In genomic region chrX:54087661-54088060, GRCh38 we compare ENCODE assay signal across 22 cellular contexts.
"Had no signal": no experiment of that assay in that cellular context is flagged by ENCODE, and none has a peak within 500 bp of the region (broad histone marks: within the 10 kb centered on the region; RNA-seq: fewer than 3 reads in every experiment).

No MANE protein-coding gene starts in this region.

- H3K36me3 Mint-ChIP-seq: WTC11 had no signal

- H3K27me3 Mint-ChIP-seq: activated CD4-positive, alpha-beta memory T cell treated with anti-CD3 and anti-CD28 coated beads, Interleukin-2, amount 10 ng/mL, durations not matched to agents 7 days and 5 days; naive thymus-derived CD4-positive, alpha-beta T cell; stimulated activated naive CD8-positive, alpha-beta T cell treated with anti-CD3 and anti-CD28 coated beads, Interleukin-15, Interleukin-2, amounts not matched to agents 100 ng/mL and 50 ng/mL, for 24 hours had no signal

- H3K4me3 Mint-ChIP-seq: activated CD4-positive, alpha-beta memory T cell treated with anti-CD3 and anti-CD28 coated beads, Interleukin-2, amount 10 ng/mL, durations not matched to agents 7 days and 5 days; activated naive CD4-positive, alpha-beta T cell treated with anti-CD3 and anti-CD28 coated beads for 36 hours; naive thymus-derived CD4-positive, alpha-beta T cell; stimulated activated naive CD8-positive, alpha-beta T cell treated with anti-CD3 and anti-CD28 coated beads, Interleukin-15, Interleukin-2, amounts not matched to agents 100 ng/mL and 50 ng/mL, for 24 hours; WTC11 had no signal

- H3K9me3 ChIP-seq: mucosa of descending colon, prostate gland, suprapubic skin, vagina had no signal

- ATAC-seq: left lobe of liver; mucosa of descending colon; naive thymus-derived CD4-positive, alpha-beta T cell; right cardiac atrium; WTC11 had no signal

- H3K4me1 ChIP-seq: prostate gland, suprapubic skin, vagina had no signal

- H3K4me3 ChIP-seq: dorsolateral prefrontal cortex, mucosa of descending colon, prostate gland, skin epidermis, suprapubic skin, vagina had no signal

- DNase-seq: activated CD4-positive, alpha-beta memory T cell treated with anti-CD3 and anti-CD28 coated beads, Interleukin-2, amount 10 ng/mL, durations not matched to agents 7 days and 5 days; activated CD4-positive, alpha-beta T cell treated with anti-CD3 and anti-CD28 coated beads for 48 hours; activated naive CD4-positive, alpha-beta T cell treated with anti-CD3 and anti-CD28 coated beads for 36 hours; activated T-cell treated with anti-CD3 and anti-CD28 coated beads, Interleukin-2, amount 50 U/mL, for 1 hour; anterior cingulate cortex; brain microvascular endothelial cell; central memory CD4-positive, alpha-beta T cell; dorsolateral prefrontal cortex; foreskin melanocyte; hypothalamus; mucosa of descending colon; naive thymus-derived CD4-positive, alpha-beta T cell; right cardiac atrium; stimulated activated CD4-positive, alpha-beta T cell treated with anti-CD3 and anti-CD28 coated beads, Interleukin-2, amount 100 ng/mL, for 48 hours had no signal

- H3K27ac ChIP-seq: brain microvascular endothelial cell, dorsolateral prefrontal cortex, prostate gland, skin epidermis, suprapubic skin, vagina had no signal

- H3K27me3 ChIP-seq: brain microvascular endothelial cell, suprapubic skin, vagina had no signal

- H3K36me3 ChIP-seq: brain microvascular endothelial cell, prostate gland, vagina had no signal

- H3K4me1 Mint-ChIP-seq: activated CD4-positive, alpha-beta memory T cell treated with anti-CD3 and anti-CD28 coated beads, Interleukin-2, amount 10 ng/mL, durations not matched to agents 7 days and 5 days; naive thymus-derived CD4-positive, alpha-beta T cell; WTC11 had no signal

- H3K9me3 Mint-ChIP-seq: activated CD4-positive, alpha-beta memory T cell treated with anti-CD3 and anti-CD28 coated beads, Interleukin-2, amount 10 ng/mL, durations not matched to agents 7 days and 5 days; activated naive CD4-positive, alpha-beta T cell treated with anti-CD3 and anti-CD28 coated beads for 36 hours; activated T-helper 2 cell treated with anti-CD3 and anti-CD28 coated beads, Interferon-gamma antibody, Interleukin-2, Interleukin-4, amounts not matched to agents 10 μg/mL and 5 μg/mL and 100 μg/mL, durations not matched to agents 14 hours and 24 hours and 36 hours; stimulated activated naive CD8-positive, alpha-beta T cell treated with anti-CD3 and anti-CD28 coated beads, Interleukin-15, Interleukin-2, amounts not matched to agents 100 ng/mL and 50 ng/mL, for 24 hours; WTC11 had no signal

- H3K27ac Mint-ChIP-seq: activated CD4-positive, alpha-beta memory T cell treated with anti-CD3 and anti-CD28 coated beads, Interleukin-2, amount 10 ng/mL, durations not matched to agents 7 days and 5 days; activated naive CD4-positive, alpha-beta T cell treated with anti-CD3 and anti-CD28 coated beads for 36 hours; activated T-helper 2 cell treated with anti-CD3 and anti-CD28 coated beads, Interferon-gamma antibody, Interleukin-2, Interleukin-4, amounts not matched to agents 10 μg/mL and 5 μg/mL and 100 μg/mL, durations not matched to agents 14 hours and 24 hours and 36 hours; stimulated activated naive CD8-positive, alpha-beta T cell treated with anti-CD3 and anti-CD28 coated beads, Interleukin-15, Interleukin-2, amounts not matched to agents 100 ng/mL and 50 ng/mL, for 24 hours; WTC11 had no signal
